15 cellular contexts compared by ENCODE assay signal in genomic region chr1:7346070-7346596, GRCh38.
DNase-seq lines count a peak whose midpoint lies in the region; ATAC-seq, FAIRE-seq and TF ChIP-seq lines count a peak whose summit lies in the region.
"Had no signal": no experiment of that assay in that cellular context is flagged by ENCODE, and none has a peak within 500 bp of the region (broad histone marks: within the 10 kb centered on the region; RNA-seq: fewer than 3 reads in every experiment).

No MANE protein-coding gene starts in this region.

- no peak for FAIRE-seq in K562 (lab: Jason Lieb, UNC)
- FAIRE-seq: A204.1 had no signal

- no peak overlapping the region for H2AFZ ChIP-seq in K562 (ENCODE audit: low read depth, low read length)

- no peak overlapping the region for H3K27ac Mint-ChIP-seq in natural killer cell treated with Interleukin-12 subunit alpha and Interleukin-12 subunit beta and Interleukin-15 and Interleukin-18, amount 100 ng/mL, for 72 hours
- no peak overlapping the region for H3K27ac Mint-ChIP-seq in natural killer cell
- H3K27ac Mint-ChIP-seq: CD4-positive, CD25-positive, alpha-beta regulatory T cell had no signal

- no peaks in the 10 kb centered on the region for H3K36me3 Mint-ChIP-seq in natural killer cell treated with Interleukin-12 subunit alpha and Interleukin-12 subunit beta and Interleukin-15 and Interleukin-18, amount 100 ng/mL, for 72 hours
- no peaks in the 10 kb centered on the region for H3K36me3 Mint-ChIP-seq in natural killer cell
- H3K36me3 Mint-ChIP-seq: CD4-positive, CD25-positive, alpha-beta regulatory T cell had no signal

- no peaks in the 10 kb centered on the region for H3K9me1 ChIP-seq in K562 (ENCODE audit: control insufficient read depth, insufficient read depth, low read length)

- no peak overlapping the region for H3K4me2 ChIP-seq in K562 (ENCODE audit: insufficient read depth, low read length)

- no TSS peak for BruUV-seq in K562 (replicated peaks; lab: Mats Ljungman, UMichigan)

- no peak overlapping the region for H3K4me3 Mint-ChIP-seq in natural killer cell treated with Interleukin-12 subunit alpha and Interleukin-12 subunit beta and Interleukin-15 and Interleukin-18, amount 100 ng/mL, for 72 hours
- H3K4me3 Mint-ChIP-seq in natural killer cell, result no peak overlapping the region
- H3K4me3 Mint-ChIP-seq: CD4-positive, CD25-positive, alpha-beta regulatory T cell had no signal

- no peaks in the 10 kb centered on the region for H3K9me3 Mint-ChIP-seq in natural killer cell treated with Interleukin-12 subunit alpha and Interleukin-12 subunit beta and Interleukin-15 and Interleukin-18, amount 100 ng/mL, for 72 hours
- H3K9me3 Mint-ChIP-seq in natural killer cell, result no peaks in the 10 kb centered on the region

- H3K36me3 ChIP-seq in K562 (ENCODE audit: control insufficient read depth, insufficient read depth, low read length), result no peaks in the 10 kb centered on the region

- CTCF ChIA-PET in K562 (lab: Yijun Ruan, JAX; ENCODE audit: low intra/inter-chr PET ratio), result no interaction called here

- H3K27me3 Mint-ChIP-seq in natural killer cell treated with Interleukin-12 subunit alpha and Interleukin-12 subunit beta and Interleukin-15 and Interleukin-18, amount 100 ng/mL, for 72 hours, result peaks cover 4 to 7% of the 10 kb centered on the region in 2 donors
- peaks cover 2 to 11% of the 10 kb centered on the region in 2 donors for H3K27me3 Mint-ChIP-seq in natural killer cell (ENCODE audit: low read depth in 2 of 2)
- H3K27me3 Mint-ChIP-seq: CD4-positive, CD25-positive, alpha-beta regulatory T cell had no signal

- POLR2A ChIA-PET in K562 (lab: Yijun Ruan, JAX), result no interaction called here

- H3K27me3 ChIP-seq in K562 (ENCODE audit: control insufficient read depth in 2 of 2, insufficient read depth in 2 of 2, low read length in 2 of 2) (peaks cover 20 to 48% of the 10 kb centered on the region in 2 experiments), foreskin keratinocyte (peaks cover 20% of the 10 kb centered on the region)

- no peak for TF ChIP-seq CTCF in natural killer cell (IDR thresholded peaks at IDR 0.05)
- no peak for TF ChIP-seq CTCF in K562 (IDR thresholded peaks at IDR 0.05 in 2 of 3, conservative IDR thresholded peaks at IDR 0.05 in 1 of 3; ENCODE audit: insufficient read depth in 2 of 3, low read depth in 1 of 3, low read length in 3 of 3)
- TF ChIP-seq CTCF in foreskin keratinocyte (conservative IDR thresholded peaks at IDR 0.05), result peak; percentile 19

- no peak for ATAC-seq in natural killer cell treated with Interleukin-12 subunit alpha and Interleukin-12 subunit beta and Interleukin-15 and Interleukin-18, amount 100 ng/mL, for 72 hours
- ATAC-seq in natural killer cell, result no peak
- peak; percentile 29; the same call in 1 of the 3 replicates for ATAC-seq in K562
- ATAC-seq in foreskin keratinocyte, result no peak
- no peak for ATAC-seq in GM18868 (IDR thresholded peaks at IDR 0.05; ENCODE audit: unreplicated experiment)
- ATAC-seq in GM19397 (IDR thresholded peaks at IDR 0.05; ENCODE audit: unreplicated experiment), result no peak
- ATAC-seq in HG03196 (IDR thresholded peaks at IDR 0.05; ENCODE audit: unreplicated experiment), result no peak

- H3K4me3 ChIP-seq in K562, result no peak overlapping the region

- no peaks in the 10 kb centered on the region for H3K9me3 ChIP-seq in K562 (replicated peaks; ENCODE audit: control insufficient read depth, insufficient read depth, low read depth, low read length)

- H4K20me1 ChIP-seq in K562 (replicated peaks; ENCODE audit: control insufficient read depth, insufficient read depth, low read length), result peaks cover 11% of the 10 kb centered on the region; the same call in 1 of the 2 replicates

- no peak for TF ChIP-seq RAD21 in K562 (CRISPR knock-in tag; conservative IDR thresholded peaks at IDR 0.05 in 1 of 2, IDR thresholded peaks at IDR 0.05 in 1 of 2)

- no peak for TF ChIP-seq POLR2A in K562 (conservative IDR thresholded peaks at IDR 0.05)

- no peaks in the 10 kb centered on the region for H3K4me1 Mint-ChIP-seq in natural killer cell treated with Interleukin-12 subunit alpha and Interleukin-12 subunit beta and Interleukin-15 and Interleukin-18, amount 100 ng/mL, for 72 hours (ENCODE audit: low read depth in 2 of 2)
- no peaks in the 10 kb centered on the region for H3K4me1 Mint-ChIP-seq in natural killer cell
- H3K4me1 Mint-ChIP-seq: CD4-positive, CD25-positive, alpha-beta regulatory T cell had no signal

- in situ Hi-C loops in K562 (cut with MboI), result no loop called here

- intact Hi-C loops in natural killer cell (cut with micrococcal nuclease) (no loop called here), K562 (cut with micrococcal nuclease) (no loop called here)

- 0% methylated on average over 3 of the region's 3 CpGs for WGBS in K562 (ENCODE audit: insufficient coverage, low coverage, missing lambda C conversion rate)

- H3K27ac ChIP-seq in K562 (ENCODE audit: extremely low read depth, low read depth, low read length), result no peak overlapping the region
- H3K27ac ChIP-seq in foreskin keratinocyte, result no peak overlapping the region

- no peak overlapping the region for H3K9ac ChIP-seq in K562 (ENCODE audit: insufficient read depth in 1 of 2, low read depth in 2 of 2, low read length in 2 of 2)

- H3K79me2 ChIP-seq in K562 (ENCODE audit: control insufficient read depth, insufficient read depth, low read length), result no peaks in the 10 kb centered on the region

- DNase-seq in natural killer cell treated with Interleukin-12 subunit alpha and Interleukin-12 subunit beta and Interleukin-15 and Interleukin-18, amount 100 ng/mL, for 72 hours (ENCODE audit: low spot score), result peak; percentile 20
- DNase-seq in natural killer cell, result no peak
- DNase-seq in K562 (ENCODE audit: extremely low read depth in 1 of 4, low spot score in 3 of 4), result no peak
- no peak for DNase-seq in foreskin keratinocyte
- no peak for DNase-seq in hippocampal formation (lab: John Stamatoyannopoulos, UW)
- DNase-seq: AML-193; CD4-positive, CD25-positive, alpha-beta regulatory T cell; HCEC 1CT; NCI-H1436 treated with DMSO at 0.1 percent for 48 hours; NCI-H2227 treated with DMSO at 0.1 percent for 48 hours; NCI-H526 treated with DMSO at 0.1 percent for 48 hours had no signal

- no peak for TF ChIP-seq EP300 in K562 (IDR thresholded peaks at IDR 0.05; ENCODE audit: low read length)

- H3K4me1 ChIP-seq in K562 (replicated peaks in 1 of 2; ENCODE audit: control insufficient read depth in 2 of 2, insufficient read depth in 2 of 2, low read length in 2 of 2) (no peaks in the 10 kb centered on the region), foreskin keratinocyte (no peaks in the 10 kb centered on the region)

TF ChIP-seq in K562, 482 proteins besides CTCF, POLR2A, EP300 and RAD21 (continues in another document):
- TF ChIP-seq ZFP36 (IDR thresholded peaks at IDR 0.05; ENCODE audit: low read depth, low read length, partially characterized antibody) (peak; percentile 76), MAZ (CRISPR knock-in tag; conservative IDR thresholded peaks at IDR 0.05 in 1 of 2, IDR thresholded peaks at IDR 0.05 in 1 of 2) (no peak), KDM1A (IDR thresholded peaks at IDR 0.05) (0 out of 4 replicates have a peak, but pooled peaks of 1 of the 2 experiments have one; percentile 13), MTA2 (IDR thresholded peaks at IDR 0.05; ENCODE audit: low read depth) (no peak), BCOR (IDR thresholded peaks at IDR 0.05) (0 out of 2 replicates have a peak, but pooled peaks have one; percentile 41), SRSF7 (optimal IDR thresholded peaks at IDR 0.05; ENCODE audit: low read depth, low read length) (no peak), RBM25 (IDR thresholded peaks at IDR 0.05; ENCODE audit: low read depth, low read length, severe bottlenecking) (peak; percentile 82), MCM5 (IDR thresholded peaks at IDR 0.05; ENCODE audit: low read depth) (no peak), RCOR1 (IDR thresholded peaks at IDR 0.05; ENCODE audit: borderline replicate concordance in 1 of 2, low read depth in 2 of 2, low read length in 2 of 2) (0 out of 4 replicates have a peak, but pooled peaks of 1 of the 2 experiments have one; percentile 19), NFATC3 (IDR thresholded peaks at IDR 0.05) (no peak)
